Comparison of ENCODE assay signal across 8 cellular contexts in genomic region chr11:59669611-59670009, GRCh38. TPM values are rescaled to one million over a fixed set of nuclear protein-coding genes. Genes with fewer than 3 reads are reported as not detected.
DNase-seq lines count a peak whose midpoint lies in the region; ATAC-seq, FAIRE-seq and TF ChIP-seq lines count a peak whose summit lies in the region.

No MANE protein-coding gene starts in this region.

- H3K27me3 Mint-ChIP-seq in activated CD4-positive, alpha-beta memory T cell treated with anti-CD3 and anti-CD28 coated beads for 36 hours: no peaks in the 10 kb centered on the region

- intact Hi-C loops in activated CD4-positive, alpha-beta memory T cell treated with anti-CD3 and anti-CD28 coated beads for 36 hours (cut with micrococcal nuclease): loop anchor here (1.0 to 10.0 kb wide), 7 partner anchors 53 to 1091 kb away; partner anchors contain the start of genes FAM111A, MRPL16 and ZFP91

- peak overlapping the region; percentile 97 for H3K27ac Mint-ChIP-seq in activated CD4-positive, alpha-beta memory T cell treated with anti-CD3 and anti-CD28 coated beads for 36 hours

- TF ChIP-seq CTCF in C4-2B (conservative IDR thresholded peaks at IDR 0.05) (no peak), omental fat pad (IDR thresholded peaks at IDR 0.05) (no peak)

- POLR2A ChIA-PET in activated CD4-positive, alpha-beta memory T cell treated with anti-CD3 and anti-CD28 coated beads for 36 hours (lab: Charles Lee): interaction anchor here (0.6 to 2.0 kb wide), 8 partner anchors 24 to 1149 kb away, joined by 3 to 23 read pairs (median 4); partner anchors contain the start of gene OSBP

- H3K4me3 Mint-ChIP-seq in activated CD4-positive, alpha-beta memory T cell treated with anti-CD3 and anti-CD28 coated beads for 36 hours: peak overlapping the region; percentile 95

- DNase-seq in HCEC 1CT: peak; percentile 57
- no peak for DNase-seq in activated CD4-positive, alpha-beta memory T cell treated with anti-CD3 and anti-CD28 coated beads for 36 hours
- peak; percentile 70 for DNase-seq in globus pallidus (ENCODE audit: low spot score)
- DNase-seq in omental fat pad (ENCODE audit: low spot score): no peak
- no peak for DNase-seq in frontal cortex (ENCODE audit: low spot score in 2 of 2)
- no peak for DNase-seq in DMS114 treated with DMSO at 0.1 percent for 48 hours (lab: John Stamatoyannopoulos, UW; ENCODE audit: unreplicated experiment)

- CTCF ChIA-PET in activated CD4-positive, alpha-beta memory T cell treated with anti-CD3 and anti-CD28 coated beads for 36 hours (lab: Charles Lee): interaction anchor here (0.6 to 2.0 kb wide), 8 partner anchors 8 to 132 kb away, joined by 3 to 12 read pairs (median 5); partner anchors contain the start of gene OSBP

- FAIRE-seq in frontal cortex (lab: Jason Lieb, UNC): no peak

- H3K36me3 Mint-ChIP-seq in activated CD4-positive, alpha-beta memory T cell treated with anti-CD3 and anti-CD28 coated beads for 36 hours: peaks cover 21% of the 10 kb centered on the region

- H3K4me1 Mint-ChIP-seq in activated CD4-positive, alpha-beta memory T cell treated with anti-CD3 and anti-CD28 coated beads for 36 hours (ENCODE audit: low read depth): peaks cover 36% of the 10 kb centered on the region

- no peaks in the 10 kb centered on the region for H3K9me3 Mint-ChIP-seq in activated CD4-positive, alpha-beta memory T cell treated with anti-CD3 and anti-CD28 coated beads for 36 hours

- ATAC-seq in omental fat pad (ENCODE audit: low FRiP score): peak; percentile 21
- ATAC-seq in HG03039 (IDR thresholded peaks at IDR 0.05; ENCODE audit: unreplicated experiment): no peak

- peak overlapping the region; percentile 80 for H3K27ac ChIP-seq in C4-2B

RNA-seq across cellular contexts. Expression of gene PATL1, which starts 0.8 kb away (rescaled TPM):
- total RNA-seq in activated CD4-positive, alpha-beta memory T cell treated with anti-CD3 and anti-CD28 coated beads for 36 hours: 10 to 100 TPM; 58.3 to 62.3 TPM
- total RNA-seq in omental fat pad (10 to 100 TPM; 14.8 to 19.6 (median 17.1) TPM), frontal cortex (4.5 TPM)

RNA-seq across cellular contexts. Expression of gene OR10V1, which starts 44.0 kb away (rescaled TPM):
- not detected for total RNA-seq in activated CD4-positive, alpha-beta memory T cell treated with anti-CD3 and anti-CD28 coated beads for 36 hours
- not detected for total RNA-seq in omental fat pad
- not detected for total RNA-seq in frontal cortex

RNA-seq across cellular contexts. Expression of gene OSBP, which starts 54.0 kb away (rescaled TPM):
- total RNA-seq in activated CD4-positive, alpha-beta memory T cell treated with anti-CD3 and anti-CD28 coated beads for 36 hours: 10 to 100 TPM; 37.2 to 40.9 TPM
- total RNA-seq in omental fat pad (10 to 100 TPM; 33.7 to 46.3 (median 35.1) TPM), frontal cortex (33.8 TPM)

Comparison
In these comparisons a context has a peak if more than half of its experiments do, and no peak if none do; other contexts are left out.
1. DNase-seq: peak in HCEC 1CT (single experiment) and globus pallidus (single experiment); none in activated CD4-positive, alpha-beta memory T cell treated with anti-CD3 and anti-CD28 coated beads for 36 hours (single experiment), omental fat pad (single experiment), frontal cortex (0 of 2) and DMS114 treated with DMSO at 0.1 percent for 48 hours (single experiment).